ENCODE assay signal across 14 cellular contexts in genomic region chr2:233085839-233086150, GRCh38. TPM values are rescaled to one million over a fixed set of nuclear protein-coding genes. Genes with fewer than 3 reads are reported as not detected.
A peak's percentile ranks its signal among the peaks of the same experiment; 100 is the strongest.
DNase-seq lines count a peak whose midpoint lies in the region; ATAC-seq and TF ChIP-seq lines count a peak whose summit lies in the region.
"Had no signal": no experiment of that assay in that cellular context is flagged by ENCODE, and none has a peak within 500 bp of the region (broad histone marks: within the 10 kb centered on the region; RNA-seq: fewer than 3 reads in every experiment).

No MANE protein-coding gene starts in this region.

- H3K23ac ChIP-seq in mesendoderm (ENCODE audit: low read length), result no peak overlapping the region

- TF ChIP-seq CTCF in CD4-positive, alpha-beta T cell (IDR thresholded peaks at IDR 0.05), result no peak
- TF ChIP-seq CTCF in colonic mucosa (IDR thresholded peaks at IDR 0.05) (no peak), neutrophil (IDR thresholded peaks at IDR 0.05) (no peak), nephron progenitor cell (IDR thresholded peaks at IDR 0.05) (no peak)

- H2BK15ac ChIP-seq in mesendoderm (replicated peaks; ENCODE audit: low read depth), result no peak overlapping the region

- WGBS in mesendoderm (ENCODE audit: extremely low coverage, insufficient coverage, low lambda C conversion rate), result no CpG with 5 or more reads among the region's 2 CpGs

- H3K4me1 ChIP-seq in colonic mucosa (no peaks in the 10 kb centered on the region), neutrophil (ENCODE audit: control insufficient read depth in 1 of 2, insufficient read depth in 1 of 2, low read depth in 1 of 2, low read length in 1 of 2) (peaks cover 88 to 93% of the 10 kb centered on the region in 2 experiments), mesendoderm (ENCODE audit: control insufficient read depth, low read depth, low read length) (no peaks in the 10 kb centered on the region)

- no peak overlapping the region for H3K27ac ChIP-seq in CD4-positive, alpha-beta T cell (ENCODE audit: low read depth, low read length)
- H3K27ac ChIP-seq in colonic mucosa (peak overlapping the region; percentile 17), neutrophil (peak overlapping the region; percentile 98), mesendoderm (ENCODE audit: low read depth, low read length) (no peak overlapping the region)
- H3K27ac ChIP-seq: epithelial cell of prostate had no signal

- POLR2A ChIA-PET in CD4-positive, alpha-beta T cell (lab: Charles Lee), result interaction anchor here (1.9 kb wide), 1 partner anchor 10 kb away, joined by 7 read pairs; no protein-coding TSS in a partner anchor

- no peak overlapping the region for H2BK5ac ChIP-seq in mesendoderm (ENCODE audit: low read length)

- H3K4me3 Mint-ChIP-seq in CD4-positive, alpha-beta T cell, result peak overlapping the region; percentile 62
- H3K4me3 Mint-ChIP-seq in IgD-negative memory B cell, result peak overlapping the region; percentile 60 to 94 (median 82)
- no peak overlapping the region for H3K4me3 Mint-ChIP-seq in nephron progenitor cell
- H3K4me3 Mint-ChIP-seq: nephron had no signal

- no peaks in the 10 kb centered on the region for H3K9me3 Mint-ChIP-seq in CD4-positive, alpha-beta T cell
- H3K9me3 Mint-ChIP-seq in IgD-negative memory B cell (no peaks in the 10 kb centered on the region), nephron progenitor cell (no peaks in the 10 kb centered on the region)
- H3K9me3 Mint-ChIP-seq: nephron had no signal

- intact Hi-C loops in CD4-positive, alpha-beta T cell (cut with DNase I, micrococcal nuclease), result loop anchor here in 1 of 2 experiments (5.0 kb wide), 1 partner anchor 33 kb away; no protein-coding TSS in a partner anchor
- intact Hi-C loops in colonic mucosa (cut with DNase I), result no loop called here

- no peak overlapping the region for H4K5ac ChIP-seq in mesendoderm (ENCODE audit: low read length)

- H3K27ac Mint-ChIP-seq in CD4-positive, alpha-beta T cell, result peak overlapping the region; percentile 85
- H3K27ac Mint-ChIP-seq in IgD-negative memory B cell (peak overlapping the region; percentile 92 to 98 (median 93)), nephron progenitor cell (no peak overlapping the region)
- H3K27ac Mint-ChIP-seq: nephron had no signal

- no peak for DNase-seq in CD4-positive, alpha-beta T cell
- no peak for DNase-seq in colonic mucosa
- DNase-seq in nephron progenitor cell, result no peak
- no peak for DNase-seq in mesendoderm
- no peak for DNase-seq in occipital lobe (lab: John Stamatoyannopoulos, UW)
- DNase-seq: NCI-H345 had no signal

- H3K79me1 ChIP-seq in mesendoderm (ENCODE audit: low read length), result no peaks in the 10 kb centered on the region

- no peak overlapping the region for H3K56ac ChIP-seq in mesendoderm (ENCODE audit: low read length)

- H3K27me3 Mint-ChIP-seq in CD4-positive, alpha-beta T cell, result no peaks in the 10 kb centered on the region
- no peaks in the 10 kb centered on the region for H3K27me3 Mint-ChIP-seq in IgD-negative memory B cell
- H3K27me3 Mint-ChIP-seq in nephron progenitor cell (ENCODE audit: low read depth, poor library complexity), result peaks cover 8% of the 10 kb centered on the region

- H3K4me1 Mint-ChIP-seq in CD4-positive, alpha-beta T cell (ENCODE audit: low read depth), result peaks cover 83% of the 10 kb centered on the region
- H3K4me1 Mint-ChIP-seq in IgD-negative memory B cell (peaks cover 58 to 83% (median 79%) of the 10 kb centered on the region in 3 donors), nephron progenitor cell (peaks cover 55% of the 10 kb centered on the region)

- H3K18ac ChIP-seq in mesendoderm (ENCODE audit: low read length), result no peak overlapping the region

- H3K9ac ChIP-seq in colonic mucosa (ENCODE audit: low read depth in 2 of 2, low read length in 2 of 2) (no peak overlapping the region), mesendoderm (ENCODE audit: low read length) (no peak overlapping the region)

- H4K8ac ChIP-seq in mesendoderm (ENCODE audit: low read depth, low read length), result no peak overlapping the region

- H3K9me3 ChIP-seq in CD4-positive, alpha-beta T cell (ENCODE audit: control insufficient read depth, low read length), result no peaks in the 10 kb centered on the region
- H3K9me3 ChIP-seq in colonic mucosa (no peaks in the 10 kb centered on the region), neutrophil (no peaks in the 10 kb centered on the region)

- no peak overlapping the region for H2BK120ac ChIP-seq in mesendoderm (ENCODE audit: low read depth, low read length)

- H3K4ac ChIP-seq in mesendoderm (ENCODE audit: low read depth, low read length), result no peak overlapping the region

- peaks cover 86% of the 10 kb centered on the region for H3K36me3 Mint-ChIP-seq in CD4-positive, alpha-beta T cell (ENCODE audit: low read depth)
- H3K36me3 Mint-ChIP-seq in IgD-negative memory B cell, result peaks cover 12% of the 10 kb centered on the region
- no peaks in the 10 kb centered on the region for H3K36me3 Mint-ChIP-seq in nephron progenitor cell (ENCODE audit: low read depth)

- H3K4me3 ChIP-seq in colonic mucosa, result no peak overlapping the region
- H3K4me3 ChIP-seq in neutrophil (ENCODE audit: low read depth in 1 of 2, low read length in 1 of 2), result peak overlapping the region in 1 of 2 experiments; percentile 61
- H3K4me3 ChIP-seq in mesendoderm (ENCODE audit: low read length), result no peak overlapping the region

- ATAC-seq in CD4-positive, alpha-beta T cell (ENCODE audit: poor library complexity), result no peak
- no peak for ATAC-seq in HG02970 (IDR thresholded peaks at IDR 0.05; ENCODE audit: low FRiP score, unreplicated experiment)
- ATAC-seq: HCT116 had no signal

- H3K27me3 ChIP-seq in CD4-positive, alpha-beta T cell (ENCODE audit: control insufficient read depth, insufficient read depth, low read length), result no peaks in the 10 kb centered on the region
- H3K27me3 ChIP-seq in colonic mucosa (no peaks in the 10 kb centered on the region), neutrophil (no peaks in the 10 kb centered on the region), mesendoderm (ENCODE audit: insufficient read depth, low read length, poor library complexity) (no peaks in the 10 kb centered on the region)

- CTCF ChIA-PET in CD4-positive, alpha-beta T cell (lab: Charles Lee), result interaction anchor here (2.2 kb wide), 1 partner anchor 24 kb away, joined by 4 read pairs; no protein-coding TSS in a partner anchor

- no peaks in the 10 kb centered on the region for H3K79me2 ChIP-seq in mesendoderm (ENCODE audit: control insufficient read depth, insufficient read depth, low read length)

- no peak overlapping the region for H2AK5ac ChIP-seq in mesendoderm (ENCODE audit: low read length)

- no peaks in the 10 kb centered on the region for H3K36me3 ChIP-seq in colonic mucosa
- peaks cover 24% of the 10 kb centered on the region for H3K36me3 ChIP-seq in neutrophil
- H3K36me3 ChIP-seq in mesendoderm (ENCODE audit: control insufficient read depth, insufficient read depth, low read length), result no peaks in the 10 kb centered on the region

- H3K4me2 ChIP-seq in mesendoderm (ENCODE audit: low read length), result no peak overlapping the region

RNA-seq across cellular contexts. Expression of gene INPP5D, which starts 25.7 kb away (rescaled TPM):
- total RNA-seq in CD4-positive, alpha-beta T cell, result 100 to 1,000 TPM; 141 to 154 TPM
- polyA plus RNA-seq in IgD-negative memory B cell, result 220 TPM
- 1 to 10 TPM; 6.5 to 7.1 TPM for total RNA-seq in colonic mucosa
- 1.6 TPM for polyA plus RNA-seq in mesendoderm (2013, experiment 1 of 2)
- polyA plus RNA-seq in mesendoderm (2013, experiment 2 of 2), result 1.5 TPM
- 2.5 TPM for total RNA-seq in occipital lobe

RNA-seq across cellular contexts. Expression of gene NEU2, which starts 53.3 kb away (rescaled TPM):
- total RNA-seq in CD4-positive, alpha-beta T cell, result not detected
- polyA plus RNA-seq in IgD-negative memory B cell, result not detected
- not detected for total RNA-seq in colonic mucosa
- not detected for polyA plus RNA-seq in mesendoderm (2013, experiment 1 of 2)
- polyA plus RNA-seq in mesendoderm (2013, experiment 2 of 2), result not detected
- total RNA-seq in occipital lobe, result not detected
- total RNA-seq: LHCN-M2, RPMI7951 had no signal

Comparison
In these comparisons a context has a peak if more than half of its experiments do, and no peak if none do; other contexts are left out.
1. H3K27ac ChIP-seq: peak in colonic mucosa (single experiment) and neutrophil (single experiment); none in CD4-positive, alpha-beta T cell (single experiment) and mesendoderm (single experiment).
2. RNA of gene INPP5D, which starts 25.7 kb away (total RNA-seq): 141 to 154 TPM in CD4-positive, alpha-beta T cell; 6.5 to 7.1 TPM in colonic mucosa and 2.5 TPM in occipital lobe (single experiment); every median in the first group is over 10 times any median in the second.